ENCODE assay signal across 8 cellular contexts in the genomic region with DNA sequence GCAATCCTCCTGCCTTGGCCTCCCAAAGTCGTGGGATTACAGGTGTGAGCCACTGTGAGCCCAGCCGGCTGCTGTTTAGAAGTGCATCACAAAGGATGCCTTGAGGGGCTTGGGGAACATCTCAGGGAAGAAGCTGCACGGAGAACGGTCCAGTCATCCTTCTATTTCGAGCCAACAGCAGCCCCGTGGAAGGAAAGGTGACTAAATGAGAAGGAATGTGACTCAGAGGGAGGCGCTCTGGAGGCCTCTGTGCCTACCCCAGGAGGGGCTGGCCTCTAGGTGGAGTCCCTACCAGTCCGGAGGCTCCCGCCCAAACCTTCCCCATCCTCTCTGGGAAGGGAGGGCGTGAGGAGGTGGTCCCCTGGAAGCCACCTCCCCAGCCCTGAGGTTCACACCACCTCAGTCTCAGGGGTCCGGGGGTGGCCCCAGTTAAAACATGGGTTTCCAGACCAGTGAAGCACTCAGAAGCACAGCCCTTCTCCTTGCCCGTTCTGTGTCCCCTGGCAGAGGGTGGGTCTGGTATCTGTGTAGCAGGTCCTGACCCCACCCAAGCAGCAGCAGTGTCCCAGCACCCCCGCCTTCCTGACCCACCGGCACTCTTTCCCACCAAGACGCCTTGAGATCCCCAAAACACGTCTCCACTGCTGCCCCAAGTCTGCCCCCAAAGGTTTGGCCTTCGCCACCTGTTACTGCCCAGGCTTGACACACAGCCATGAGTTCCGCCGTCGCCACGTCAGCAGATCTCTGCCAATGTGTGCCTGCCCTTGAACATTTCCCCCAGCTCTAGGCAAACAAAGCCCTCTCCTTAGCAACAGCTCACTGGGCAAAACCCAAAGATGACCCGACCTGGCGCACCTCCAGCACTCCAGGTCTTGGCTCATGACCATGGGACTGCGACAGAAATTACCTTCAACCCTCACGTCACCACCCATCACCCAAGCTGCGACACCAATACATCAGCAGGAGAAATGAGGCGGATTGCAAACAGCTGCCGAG.
A peak's percentile ranks its signal among the peaks of the same experiment; 100 is the strongest.
DNase-seq lines count a peak whose midpoint lies in the region; ATAC-seq and TF ChIP-seq lines count a peak whose summit lies in the region.

No MANE protein-coding gene starts in this region.

- H3K36me3 ChIP-seq in BJ (ENCODE audit: control insufficient read depth, insufficient read depth, low read length): peaks cover 11% of the 10 kb centered on the region

- no peaks in the 10 kb centered on the region for H3K27me3 Mint-ChIP-seq in natural killer cell (ENCODE audit: low read depth in 2 of 2)

- H3K4me3 Mint-ChIP-seq in natural killer cell: no peak overlapping the region
- no peak overlapping the region for H3K4me3 Mint-ChIP-seq in stimulated activated effector memory CD8-positive, alpha-beta T cell treated with anti-CD3 and anti-CD28 coated beads, Interleukin-12 subunit alpha, Interleukin-12 subunit beta, amount 100 ng/mL, for 72 hours

- H3K4me3 ChIP-seq in BJ (ENCODE audit: low read depth, low read length) (no peak overlapping the region), epithelial cell of esophagus (ENCODE audit: low read length) (no peak overlapping the region)

- no peaks in the 10 kb centered on the region for H3K27me3 ChIP-seq in BJ (ENCODE audit: control insufficient read depth, insufficient read depth, low read length)

- intact Hi-C loops in natural killer cell (cut with micrococcal nuclease): no loop called here

- TF ChIP-seq CTCF in BJ (IDR thresholded peaks at IDR 0.05; ENCODE audit: insufficient read depth, low read depth, low read length) (peak; percentile 35), epithelial cell of esophagus (IDR thresholded peaks at IDR 0.05; ENCODE audit: insufficient read depth, low read depth, low read length, missing control alignments) (peak; percentile 31), natural killer cell (IDR thresholded peaks at IDR 0.05) (no peak)

- H3K36me3 Mint-ChIP-seq in natural killer cell: no peaks in the 10 kb centered on the region
- no peaks in the 10 kb centered on the region for H3K36me3 Mint-ChIP-seq in stimulated activated effector memory CD8-positive, alpha-beta T cell treated with anti-CD3 and anti-CD28 coated beads, Interleukin-12 subunit alpha, Interleukin-12 subunit beta, amount 100 ng/mL, for 72 hours

- no peak for ATAC-seq in natural killer cell
- ATAC-seq in HG03039 (IDR thresholded peaks at IDR 0.05; ENCODE audit: unreplicated experiment): no peak
- ATAC-seq in stimulated activated effector memory CD8-positive, alpha-beta T cell treated with anti-CD3 and anti-CD28 coated beads, Interleukin-12 subunit alpha, Interleukin-12 subunit beta, amount 100 ng/mL, for 72 hours: no peak
- ATAC-seq in GM19324 (IDR thresholded peaks at IDR 0.05; ENCODE audit: low FRiP score, unreplicated experiment): no peak
- no peak for ATAC-seq in HG03196 (IDR thresholded peaks at IDR 0.05; ENCODE audit: unreplicated experiment)

- H3K27ac Mint-ChIP-seq in natural killer cell: peak overlapping the region; percentile 73 to 83
- H3K27ac Mint-ChIP-seq in stimulated activated effector memory CD8-positive, alpha-beta T cell treated with anti-CD3 and anti-CD28 coated beads, Interleukin-12 subunit alpha, Interleukin-12 subunit beta, amount 100 ng/mL, for 72 hours: no peak overlapping the region

- peak; percentile 70 for DNase-seq in BJ (ENCODE audit: low read depth)
- DNase-seq in NCI-H510A (lab: John Stamatoyannopoulos, UW): peak; percentile 79
- DNase-seq in epithelial cell of esophagus (ENCODE audit: low read depth): peak; percentile 93
- DNase-seq in natural killer cell: no peak
- DNase-seq in stimulated activated effector memory CD8-positive, alpha-beta T cell treated with anti-CD3 and anti-CD28 coated beads, Interleukin-12 subunit alpha, Interleukin-12 subunit beta, amount 100 ng/mL, for 72 hours (ENCODE audit: low spot score in 2 of 2): no peak

- CTCF ChIA-PET in BJ (lab: Yijun Ruan, JAX): interaction anchor here (1.2 to 2.0 kb wide), 9 partner anchors 11 to 68 kb away, joined by 3 to 6 read pairs (median 5); no protein-coding TSS in a partner anchor

- peaks cover 79 to 81% of the 10 kb centered on the region in 2 donors for H3K4me1 Mint-ChIP-seq in natural killer cell
- no peaks in the 10 kb centered on the region for H3K4me1 Mint-ChIP-seq in stimulated activated effector memory CD8-positive, alpha-beta T cell treated with anti-CD3 and anti-CD28 coated beads, Interleukin-12 subunit alpha, Interleukin-12 subunit beta, amount 100 ng/mL, for 72 hours

- POLR2A ChIA-PET in BJ (lab: Charles Lee): interaction anchor here (1.1 kb wide), 1 partner anchor 8 kb away, joined by 21 read pairs; no protein-coding TSS in a partner anchor

- no peaks in the 10 kb centered on the region for H3K9me3 Mint-ChIP-seq in natural killer cell
- H3K9me3 Mint-ChIP-seq in stimulated activated effector memory CD8-positive, alpha-beta T cell treated with anti-CD3 and anti-CD28 coated beads, Interleukin-12 subunit alpha, Interleukin-12 subunit beta, amount 100 ng/mL, for 72 hours: no peaks in the 10 kb centered on the region

Comparison
In these comparisons a context has a peak if more than half of its experiments do, and no peak if none do; other contexts are left out.
1. DNase-seq: peak in BJ (single experiment), NCI-H510A (single experiment) and epithelial cell of esophagus (single experiment); none in natural killer cell (single experiment) and stimulated activated effector memory CD8-positive, alpha-beta T cell treated with anti-CD3 and anti-CD28 coated beads, Interleukin-12 subunit alpha, Interleukin-12 subunit beta, amount 100 ng/mL, for 72 hours (0 of 2).